23 cellular contexts compared by ENCODE assay signal in the genomic region with DNA sequence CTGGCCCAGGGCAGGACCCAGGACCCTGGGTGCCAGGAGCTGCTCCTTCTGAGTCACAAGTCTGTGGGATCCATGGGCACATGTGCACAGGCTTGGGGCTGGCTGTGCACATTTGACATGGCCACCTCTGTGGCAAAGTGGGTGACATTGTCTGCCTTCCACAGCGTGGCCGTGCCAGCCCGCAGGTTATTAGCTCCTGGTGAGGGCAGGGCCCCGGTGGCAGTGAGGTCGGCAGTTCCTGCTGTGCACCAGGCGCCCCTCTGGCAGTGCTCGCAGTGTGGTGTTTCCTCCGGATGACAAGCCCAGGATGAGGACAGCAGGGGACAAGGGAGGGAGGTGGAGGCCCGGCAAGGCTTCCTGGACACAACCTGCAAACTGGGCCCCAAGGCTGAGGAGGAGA.
DNase-seq lines count a peak whose midpoint lies in the region; ATAC-seq, FAIRE-seq and TF ChIP-seq lines count a peak whose summit lies in the region.
"Had no signal": no experiment of that assay in that cellular context is flagged by ENCODE, and none has a peak within 500 bp of the region (broad histone marks: within the 10 kb centered on the region; RNA-seq: fewer than 3 reads in every experiment).

No MANE protein-coding gene starts in this region.

- H3K4ac ChIP-seq in H1 (replicated peaks; ENCODE audit: insufficient read length, low read depth, low read length) (no peak overlapping the region), neuronal stem cell (ENCODE audit: low read length) (no peak overlapping the region)

- TF ChIP-seq EP300 in H1 (IDR thresholded peaks at IDR 0.05; ENCODE audit: borderline replicate concordance in 1 of 2, low read depth in 2 of 2, low read length in 2 of 2): no peak

- no peak overlapping the region for H3K23ac ChIP-seq in H1 (ENCODE audit: insufficient read length)
- H3K23ac ChIP-seq in neuronal stem cell (ENCODE audit: low read depth, low read length, poor library complexity): peak overlapping the region; percentile 31

- H2AFZ ChIP-seq in H1 (ENCODE audit: low read length) (no peak overlapping the region), neuronal stem cell (ENCODE audit: low read length) (no peak overlapping the region)

- intact Hi-C loops in Right ventricle myocardium inferior (cut with DNase I): no loop called here

- CTCF ChIA-PET in H1 (lab: Charles Lee; ENCODE audit: partially characterized antibody): interaction anchor here (0.6 to 1.2 kb wide), 2 partner anchors 9 to 40 kb away, joined by 4 read pairs; no protein-coding TSS in a partner anchor

- H3K4me2 ChIP-seq in H1 (ENCODE audit: insufficient read depth in 1 of 2, low read depth in 2 of 2, low read length in 2 of 2) (no peak overlapping the region), neuronal stem cell (ENCODE audit: insufficient read depth, low read length, poor library complexity, severe bottlenecking) (no peak overlapping the region)
- H3K4me2 ChIP-seq: A549; BLaER1 treated with 17β-estradiol and CSF1 and Interleukin-3, amounts not matched to agents 10 nM and 100 nM had no signal

- H3K27me3 ChIP-seq in right atrium auricular region (no peaks in the 10 kb centered on the region), H1 (replicated peaks in 1 of 4; ENCODE audit: control insufficient read depth in 3 of 4, extremely low read depth in 1 of 4, insufficient read depth in 3 of 4, low read length in 3 of 4) (no peaks in the 10 kb centered on the region), neuronal stem cell (ENCODE audit: control insufficient read depth in 3 of 3, insufficient read depth in 3 of 3, low read depth in 1 of 3, low read length in 3 of 3) (peaks cover 0 to 20% (median 0%) of the 10 kb centered on the region in 3 experiments)

- H3K4me1 ChIP-seq in right atrium auricular region (no peaks in the 10 kb centered on the region), H1 (replicated peaks in 1 of 4; ENCODE audit: control insufficient read depth in 3 of 4, insufficient read depth in 4 of 4, low read length in 3 of 4) (peaks cover 0 to 13% (median 7%) of the 10 kb centered on the region in 4 experiments; a peak in 5 of 7 replicates), neuronal stem cell (ENCODE audit: control insufficient read depth in 2 of 2, insufficient read depth in 1 of 2, low read depth in 1 of 2, low read length in 2 of 2) (peaks cover 0 to 14% of the 10 kb centered on the region in 2 donors)

- H2BK120ac ChIP-seq in H1 (replicated peaks; ENCODE audit: low read depth, low read length) (no peak overlapping the region), neuronal stem cell (ENCODE audit: low read depth, low read length) (no peak overlapping the region)

- FAIRE-seq in H1 (lab: Jason Lieb, UNC): no peak
- FAIRE-seq: A549, D721Med, GM12878, GM12892, GM18507, GM19239 had no signal

- 0 out of 2 replicates have a peak overlapping the region, but pooled peaks have one; percentile 50 for H2BK12ac ChIP-seq in H1 (ENCODE audit: low read depth, low read length)
- no peak overlapping the region for H2BK12ac ChIP-seq in neuronal stem cell (ENCODE audit: low read length)

- H3K9ac ChIP-seq in H1 (replicated peaks in 1 of 4; ENCODE audit: extremely low read depth in 1 of 4, low read depth in 3 of 4, low read length in 3 of 4) (no peak overlapping the region), neuronal stem cell (ENCODE audit: low read depth, low read length, poor library complexity) (peak overlapping the region; percentile 3)
- H3K9ac ChIP-seq: BLaER1 treated with 17β-estradiol and CSF1 and Interleukin-3, amounts not matched to agents 10 nM and 100 nM had no signal

- in situ Hi-C loops in G401 (cut with HindIII; ENCODE audit: low sequenced_read_pairs): no loop called here

- H3K18ac ChIP-seq in H1 (ENCODE audit: extremely low read depth, low read length) (no peak overlapping the region), neuronal stem cell (ENCODE audit: low read length) (peak overlapping the region; percentile 86)

- H3K9me3 ChIP-seq in right atrium auricular region: no peaks in the 10 kb centered on the region
- peaks cover 0 to 9% of the 10 kb centered on the region in 2 experiments; a peak in 1 of 4 replicates for H3K9me3 ChIP-seq in H1 (ENCODE audit: insufficient read depth in 2 of 2, low read depth in 1 of 2, low read length in 1 of 2)
- H3K9me3 ChIP-seq in neuronal stem cell (replicated peaks in 1 of 2; ENCODE audit: control insufficient read depth in 2 of 2, insufficient read depth in 1 of 2, low read depth in 1 of 2, low read length in 2 of 2): peaks cover 0 to 6% of the 10 kb centered on the region in 2 donors
- H3K9me3 ChIP-seq: A549, Caco-2 had no signal

- H4K5ac ChIP-seq in H1 (ENCODE audit: insufficient read length, low read depth, low read length): no peak overlapping the region

- no peaks in the 10 kb centered on the region for H3K23me2 ChIP-seq in H1 (ENCODE audit: low read depth, low read length)

- no peak for TF ChIP-seq RAD21 in H1 (IDR thresholded peaks at IDR 0.05 in 1 of 2, conservative IDR thresholded peaks at IDR 0.05 in 1 of 2; ENCODE audit: low read depth in 2 of 2, low read length in 2 of 2)

- H2BK15ac ChIP-seq in H1 (ENCODE audit: low read length) (no peak overlapping the region), neuronal stem cell (ENCODE audit: low read length) (peak overlapping the region; percentile 61)

- no peaks in the 10 kb centered on the region for H3K79me2 ChIP-seq in H1 (ENCODE audit: control insufficient read depth in 1 of 2, insufficient read depth in 2 of 2, low read length in 2 of 2)

- no peaks in the 10 kb centered on the region for H4K20me1 ChIP-seq in H1 (replicated peaks in 1 of 2; ENCODE audit: control insufficient read depth in 1 of 2, insufficient read depth in 2 of 2, low read length in 2 of 2)

- DNase-seq in Right ventricle myocardium inferior (ENCODE audit: missing footprints) (peak; percentile 37), right atrium auricular region (ENCODE audit: low spot score) (no peak), G401 (ENCODE audit: low spot score) (peak; percentile 27), H1 (ENCODE audit: low read depth in 1 of 2, low spot score in 2 of 2) (no peak), neuronal stem cell (ENCODE audit: low spot score) (no peak), NCI-H226 (no peak), NCI-H187 treated with DMSO at 0.1 percent for 48 hours (lab: John Stamatoyannopoulos, UW) (no peak)
- DNase-seq: AML-193; Caco-2; Calu3; CD4-positive, alpha-beta T cell; CD8-positive, alpha-beta T cell; GDM1 had no signal

- H3K14ac ChIP-seq in H1 (ENCODE audit: insufficient read length): no peak overlapping the region
- peak overlapping the region; percentile 90 for H3K14ac ChIP-seq in neuronal stem cell (ENCODE audit: low read length)

- H2BK20ac ChIP-seq in H1 (ENCODE audit: low read length): no peak overlapping the region

- ATAC-seq in Right ventricle myocardium inferior: no peak
- no peak for ATAC-seq in GM18858 (IDR thresholded peaks at IDR 0.05; ENCODE audit: unreplicated experiment)
- ATAC-seq: A549; CD8-positive, alpha-beta T cell; GM12878 had no signal

- TF ChIP-seq CTCF in right atrium auricular region (IDR thresholded peaks at IDR 0.05): no peak
- no peak for TF ChIP-seq CTCF in H1 (IDR thresholded peaks at IDR 0.05; ENCODE audit: control extremely low read depth in 1 of 3, insufficient read depth in 1 of 3, low read depth in 1 of 3, low read length in 3 of 3)

- no peak overlapping the region for H4K91ac ChIP-seq in H1 (replicated peaks; ENCODE audit: insufficient read length, low read length)
- peak overlapping the region; percentile 16 for H4K91ac ChIP-seq in neuronal stem cell (ENCODE audit: low read depth, low read length, poor library complexity)

- TF ChIP-seq POLR2A in H1 (IDR thresholded peaks at IDR 0.05; ENCODE audit: control extremely low read depth in 1 of 2, low read depth in 2 of 2, low read length in 2 of 2): no peak

- WGBS in H1 (ENCODE audit: extremely low coverage in 1 of 2, insufficient coverage in 1 of 2, insufficient read length in 1 of 2, insufficient replicate concordance in 2 of 2, low coverage in 1 of 2, low lambda C conversion rate in 2 of 2, missing lambda C conversion rate in 1 of 2), 2 experiments: 90% methylated on average over 9 of the region's 9 CpGs; no CpG with 5 or more reads in 1 of the 2 experiments
- no CpG with 5 or more reads among the region's 9 CpGs for WGBS in neuronal stem cell (ENCODE audit: extremely low coverage in 2 of 2, insufficient read length in 2 of 2, insufficient replicate concordance in 1 of 2), 2 donors

- H2BK5ac ChIP-seq in H1 (ENCODE audit: low read depth, low read length): no peak overlapping the region
- H2BK5ac ChIP-seq in neuronal stem cell (ENCODE audit: low read length): peak overlapping the region; percentile 41

- no peaks in the 10 kb centered on the region for H3K36me3 ChIP-seq in right atrium auricular region
- H3K36me3 ChIP-seq in H1 (ENCODE audit: control insufficient read depth in 2 of 4, insufficient read depth in 4 of 4, low read length in 3 of 4): no peaks in the 10 kb centered on the region
- no peaks in the 10 kb centered on the region for H3K36me3 ChIP-seq in neuronal stem cell (replicated peaks in 1 of 2; ENCODE audit: control insufficient read depth in 2 of 2, insufficient read depth in 2 of 2, low read length in 2 of 2)
- H3K36me3 ChIP-seq: BLaER1 treated with 17β-estradiol and CSF1 and Interleukin-3, amounts not matched to agents 10 nM and 100 nM had no signal

- H3K79me1 ChIP-seq in H1 (ENCODE audit: low read depth, low read length): no peaks in the 10 kb centered on the region
- H3K79me1 ChIP-seq in neuronal stem cell (ENCODE audit: low read depth, low read length): no peaks in the 10 kb centered on the region

- no peak overlapping the region for H4K8ac ChIP-seq in H1 (ENCODE audit: extremely low read depth, insufficient read depth, low read length)
- no peak overlapping the region for H4K8ac ChIP-seq in neuronal stem cell (ENCODE audit: low read depth, low read length)

- H3K4me3 ChIP-seq in right atrium auricular region (no peak overlapping the region), H1 (ENCODE audit: extremely low read depth in 1 of 4, insufficient read depth in 2 of 4, low read depth in 3 of 4, low read length in 4 of 4) (no peak overlapping the region), neuronal stem cell (ENCODE audit: low read length in 2 of 2) (no peak overlapping the region)
- H3K4me3 ChIP-seq: A549; BLaER1 treated with 17β-estradiol and CSF1 and Interleukin-3, amounts not matched to agents 10 nM and 100 nM; GM12878 had no signal

- H2AK5ac ChIP-seq in H1 (ENCODE audit: low read depth, low read length) (no peak overlapping the region), neuronal stem cell (ENCODE audit: low read depth, low read length) (peak overlapping the region; percentile 84)

- no peak overlapping the region for H3K56ac ChIP-seq in H1 (replicated peaks; ENCODE audit: insufficient read length, low read depth, low read length)

- POLR2A ChIA-PET in H1 (lab: Charles Lee; ENCODE audit: partially characterized antibody): no interaction called here

- H3K27ac ChIP-seq in right atrium auricular region (no peak overlapping the region), H1 (ENCODE audit: low read depth, low read length) (no peak overlapping the region), neuronal stem cell (replicated peaks; ENCODE audit: low read length) (no peak overlapping the region)
- H3K27ac ChIP-seq: 22Rv1; A549; BLaER1 treated with 17β-estradiol and CSF1 and Interleukin-3, amounts not matched to agents 10 nM and 100 nM; C4-2B had no signal

TF ChIP-seq in H1, 55 proteins besides CTCF, POLR2A, EP300 and RAD21 (continues in another document):
- no peak for TF ChIP-seq EZH2 (IDR thresholded peaks at IDR 0.05; ENCODE audit: low read depth, low read length, severe bottlenecking)

Comparison
In these comparisons a context has a peak if more than half of its experiments do, and no peak if none do; other contexts are left out.
1. DNase-seq: peak in Right ventricle myocardium inferior (single experiment) and G401 (single experiment); none in right atrium auricular region (single experiment), H1 (0 of 2), neuronal stem cell (single experiment), NCI-H226 (single experiment) and NCI-H187 treated with DMSO at 0.1 percent for 48 hours (single experiment).